ENCODE assay signal across 16 cellular contexts in the genomic region with DNA sequence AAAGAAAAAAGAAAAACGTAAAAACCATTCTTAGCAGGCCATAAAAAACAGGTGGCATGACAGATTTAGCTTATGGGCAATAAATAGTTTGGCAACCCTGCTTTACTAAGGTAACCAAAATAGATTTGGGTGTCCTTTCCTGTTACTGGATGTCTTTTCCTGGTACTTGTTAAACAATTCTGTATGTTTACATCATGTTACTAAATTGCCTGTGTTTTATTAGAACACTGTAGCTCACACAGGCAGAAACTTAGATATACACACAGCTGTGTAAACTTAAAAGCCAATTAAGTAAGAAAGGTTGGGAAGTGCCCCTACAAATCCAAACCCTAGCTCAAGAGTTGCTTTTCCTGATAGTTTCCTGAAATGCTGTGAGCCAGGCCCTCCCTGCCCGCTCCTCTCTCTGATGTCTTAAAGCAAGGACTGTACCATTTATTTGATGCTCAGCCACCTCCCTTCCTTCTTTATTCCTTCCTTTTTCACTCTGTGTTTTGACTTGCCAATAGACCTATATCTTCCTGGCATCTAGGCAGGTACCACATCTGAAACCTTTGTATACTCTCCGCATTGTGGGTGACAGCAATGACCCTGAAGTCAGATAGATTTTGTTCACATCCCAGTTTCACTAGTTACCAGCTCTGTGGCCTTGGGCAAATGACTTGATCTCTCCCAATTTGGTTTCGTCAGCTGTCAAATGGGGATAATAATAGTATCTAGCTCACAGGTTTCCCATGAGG. TPM values are rescaled to one million over a fixed set of nuclear protein-coding genes. Genes with fewer than 3 reads are reported as not detected.
DNase-seq lines count a peak whose midpoint lies in the region; ATAC-seq and TF ChIP-seq lines count a peak whose summit lies in the region.
"Had no signal": no experiment of that assay in that cellular context is flagged by ENCODE, and none has a peak within 500 bp of the region (broad histone marks: within the 10 kb centered on the region; RNA-seq: fewer than 3 reads in every experiment).

No MANE protein-coding gene starts in this region.

- H3K27ac Mint-ChIP-seq in activated naive CD4-positive, alpha-beta T cell treated with anti-CD3 and anti-CD28 coated beads, Interleukin-2, amount 10 ng/mL, durations not matched to agents 7 days and 5 days = peak overlapping the region; percentile 64
- H3K27ac Mint-ChIP-seq in natural killer cell treated with Interleukin-12 subunit alpha and Interleukin-12 subunit beta and Interleukin-15 and Interleukin-18, amount 100 ng/mL, for 72 hours = no peak overlapping the region
- H3K27ac Mint-ChIP-seq: activated CD4-positive, alpha-beta T cell treated with anti-CD3 and anti-CD28 coated beads, Interleukin-2, amount 10 ng/mL, durations not matched to agents 7 days and 5 days had no signal

- peaks cover 23% of the 10 kb centered on the region for H3K4me1 Mint-ChIP-seq in activated naive CD4-positive, alpha-beta T cell treated with anti-CD3 and anti-CD28 coated beads, Interleukin-2, amount 10 ng/mL, durations not matched to agents 7 days and 5 days
- H3K4me1 Mint-ChIP-seq in natural killer cell treated with Interleukin-12 subunit alpha and Interleukin-12 subunit beta and Interleukin-15 and Interleukin-18, amount 100 ng/mL, for 72 hours (ENCODE audit: low read depth in 2 of 2) = peaks cover 6 to 7% of the 10 kb centered on the region in 2 donors

- no peak overlapping the region for H3K4me3 Mint-ChIP-seq in activated naive CD4-positive, alpha-beta T cell treated with anti-CD3 and anti-CD28 coated beads, Interleukin-2, amount 10 ng/mL, durations not matched to agents 7 days and 5 days
- H3K4me3 Mint-ChIP-seq in natural killer cell treated with Interleukin-12 subunit alpha and Interleukin-12 subunit beta and Interleukin-15 and Interleukin-18, amount 100 ng/mL, for 72 hours = no peak overlapping the region
- H3K4me3 Mint-ChIP-seq: activated CD4-positive, alpha-beta T cell treated with anti-CD3 and anti-CD28 coated beads, Interleukin-2, amount 10 ng/mL, durations not matched to agents 7 days and 5 days had no signal

- WGBS in urinary bladder = 84% methylated on average over 4 of the region's 4 CpGs
- 83 to 91% methylated on average over 4 of the region's 4 CpGs for WGBS in heart right ventricle, 2 donors

- no peak for ATAC-seq in natural killer cell treated with Interleukin-12 subunit alpha and Interleukin-12 subunit beta and Interleukin-15 and Interleukin-18, amount 100 ng/mL, for 72 hours
- ATAC-seq in heart right ventricle = no peak

- peaks cover 8% of the 10 kb centered on the region for H3K27me3 Mint-ChIP-seq in activated naive CD4-positive, alpha-beta T cell treated with anti-CD3 and anti-CD28 coated beads, Interleukin-2, amount 10 ng/mL, durations not matched to agents 7 days and 5 days
- no peaks in the 10 kb centered on the region for H3K27me3 Mint-ChIP-seq in natural killer cell treated with Interleukin-12 subunit alpha and Interleukin-12 subunit beta and Interleukin-15 and Interleukin-18, amount 100 ng/mL, for 72 hours

- H3K9me3 Mint-ChIP-seq in activated naive CD4-positive, alpha-beta T cell treated with anti-CD3 and anti-CD28 coated beads, Interleukin-2, amount 10 ng/mL, durations not matched to agents 7 days and 5 days = no peaks in the 10 kb centered on the region
- H3K9me3 Mint-ChIP-seq in natural killer cell treated with Interleukin-12 subunit alpha and Interleukin-12 subunit beta and Interleukin-15 and Interleukin-18, amount 100 ng/mL, for 72 hours = no peaks in the 10 kb centered on the region
- H3K9me3 Mint-ChIP-seq: activated CD4-positive, alpha-beta T cell treated with anti-CD3 and anti-CD28 coated beads, Interleukin-2, amount 10 ng/mL, durations not matched to agents 7 days and 5 days had no signal

- H3K36me3 ChIP-seq in urinary bladder (ENCODE audit: insufficient read depth) (no peaks in the 10 kb centered on the region), heart right ventricle (no peaks in the 10 kb centered on the region)
- H3K36me3 ChIP-seq: cardiac muscle cell, SJCRH30, thyroid gland had no signal

- TF ChIP-seq CTCF in fibroblast of villous mesenchyme (IDR thresholded peaks at IDR 0.05; ENCODE audit: insufficient read depth, low read depth, low read length) (no peak), heart right ventricle (IDR thresholded peaks at IDR 0.05) (no peak)

- CTCF ChIA-PET in activated naive CD4-positive, alpha-beta T cell treated with anti-CD3 and anti-CD28 coated beads, Interleukin-2, amount 10 ng/mL, durations not matched to agents 7 days and 5 days (lab: Charles Lee) = interaction anchor here (0.6 to 1.8 kb wide), 2 partner anchors 14 to 35 kb away, joined by 3 to 5 read pairs; no protein-coding TSS in a partner anchor

- intact Hi-C loops in heart right ventricle (cut with DNase I) = no loop called here

- H3K4me3 ChIP-seq in fibroblast of villous mesenchyme (ENCODE audit: low read depth, low read length) (no peak overlapping the region), urinary bladder (ENCODE audit: low read depth, low read length) (no peak overlapping the region), heart right ventricle (no peak overlapping the region)
- H3K4me3 ChIP-seq: cardiac muscle cell, SJCRH30, thyroid gland had no signal

- H3K4me1 ChIP-seq in urinary bladder (ENCODE audit: insufficient read depth) = no peaks in the 10 kb centered on the region
- peaks cover 4 to 19% (median 16%) of the 10 kb centered on the region in 9 donors for H3K4me1 ChIP-seq in heart right ventricle
- H3K4me1 ChIP-seq: SJCRH30 had no signal

- no peaks in the 10 kb centered on the region for H3K36me3 Mint-ChIP-seq in activated naive CD4-positive, alpha-beta T cell treated with anti-CD3 and anti-CD28 coated beads, Interleukin-2, amount 10 ng/mL, durations not matched to agents 7 days and 5 days
- H3K36me3 Mint-ChIP-seq in natural killer cell treated with Interleukin-12 subunit alpha and Interleukin-12 subunit beta and Interleukin-15 and Interleukin-18, amount 100 ng/mL, for 72 hours = no peaks in the 10 kb centered on the region

- DNase-seq in activated naive CD4-positive, alpha-beta T cell treated with anti-CD3 and anti-CD28 coated beads, Interleukin-2, amount 10 ng/mL, durations not matched to agents 7 days and 5 days = no peak
- no peak for DNase-seq in activated naive CD4-positive, alpha-beta T cell (lab: John Stamatoyannopoulos, UW)
- peak; percentile 42 to 88 for DNase-seq in NCI-H2081 (lab: John Stamatoyannopoulos, UW)
- DNase-seq in fibroblast of villous mesenchyme (ENCODE audit: low read depth) = peak; percentile 63
- no peak for DNase-seq in HCEC 1CT
- no peak for DNase-seq in natural killer cell treated with Interleukin-12 subunit alpha and Interleukin-12 subunit beta and Interleukin-15 and Interleukin-18, amount 100 ng/mL, for 72 hours (ENCODE audit: low spot score)
- DNase-seq in heart right ventricle = no peak
- DNase-seq: activated CD4-positive, alpha-beta T cell treated with anti-CD3 and anti-CD28 coated beads, Interleukin-2, amount 10 ng/mL, durations not matched to agents 7 days and 5 days; activated T-cell treated with anti-CD3 and anti-CD28 coated beads for 4 hours; GOT3; NCI-H187; SJCRH30; stimulated activated CD4-positive, alpha-beta T cell treated with anti-CD3 and anti-CD28 coated beads, Interleukin-4, amount 100 ng/mL, for 1 hour; thyroid gland had no signal

- H3K27ac ChIP-seq in urinary bladder (ENCODE audit: low read depth) (peak overlapping the region; percentile 4), heart right ventricle (no peak overlapping the region)
- H3K27ac ChIP-seq: cardiac muscle cell, SJCRH30, thyroid gland had no signal

- no peaks in the 10 kb centered on the region for H3K27me3 ChIP-seq in heart right ventricle
- H3K27me3 ChIP-seq: cardiac muscle cell, SJCRH30, thyroid gland had no signal

- H3K9me3 ChIP-seq in heart right ventricle = no peaks in the 10 kb centered on the region
- H3K9me3 ChIP-seq: SJCRH30, thyroid gland had no signal

RNA-seq across cellular contexts. Expression of a gene that starts 3.7 kb away (rescaled TPM):
- total RNA-seq in fibroblast of villous mesenchyme (14.7 and 16.4 TPM in 2 replicates), urinary bladder (18.5 TPM), heart right ventricle (10 to 100 TPM; 14.7 to 19.3 (median 16.1) TPM)
- polyA plus RNA-seq in urinary bladder (47.0 TPM), heart right ventricle (10 to 100 TPM; 10.8 to 11.8 TPM)
- total RNA-seq in natural killer cell treated with Interleukin-12 subunit alpha and Interleukin-12 subunit beta and Interleukin-15 and Interleukin-18, amount 100 ng/mL, for 72 hours = 10 to 100 TPM; 24.7 to 48.4 TPM

RNA-seq across cellular contexts. Expression of a gene that starts 52.0 kb away (rescaled TPM):
- total RNA-seq in fibroblast of villous mesenchyme (148 and 180 TPM in 2 replicates), urinary bladder (222 TPM), heart right ventricle (10 to 100 TPM; 50.2 to 68.8 (median 55.8) TPM)
- polyA plus RNA-seq in urinary bladder (102 TPM), heart right ventricle (10 to 100 TPM; 78.7 to 82.4 TPM)
- total RNA-seq in natural killer cell treated with Interleukin-12 subunit alpha and Interleukin-12 subunit beta and Interleukin-15 and Interleukin-18, amount 100 ng/mL, for 72 hours = 100 to 1,000 TPM; 130 to 229 TPM

Comparison
In these comparisons a context has a peak if more than half of its experiments do, and no peak if none do; other contexts are left out.
1. DNase-seq: peak in NCI-H2081 (2 of 2) and fibroblast of villous mesenchyme (single experiment); none in activated naive CD4-positive, alpha-beta T cell treated with anti-CD3 and anti-CD28 coated beads, Interleukin-2, amount 10 ng/mL, durations not matched to agents 7 days and 5 days (single experiment), activated naive CD4-positive, alpha-beta T cell (0 of 4), HCEC 1CT (single experiment), natural killer cell treated with Interleukin-12 subunit alpha and Interleukin-12 subunit beta and Interleukin-15 and Interleukin-18, amount 100 ng/mL, for 72 hours (single experiment) and heart right ventricle (0 of 2).